ENCODE assay signal across 8 cellular contexts in the genomic region with DNA sequence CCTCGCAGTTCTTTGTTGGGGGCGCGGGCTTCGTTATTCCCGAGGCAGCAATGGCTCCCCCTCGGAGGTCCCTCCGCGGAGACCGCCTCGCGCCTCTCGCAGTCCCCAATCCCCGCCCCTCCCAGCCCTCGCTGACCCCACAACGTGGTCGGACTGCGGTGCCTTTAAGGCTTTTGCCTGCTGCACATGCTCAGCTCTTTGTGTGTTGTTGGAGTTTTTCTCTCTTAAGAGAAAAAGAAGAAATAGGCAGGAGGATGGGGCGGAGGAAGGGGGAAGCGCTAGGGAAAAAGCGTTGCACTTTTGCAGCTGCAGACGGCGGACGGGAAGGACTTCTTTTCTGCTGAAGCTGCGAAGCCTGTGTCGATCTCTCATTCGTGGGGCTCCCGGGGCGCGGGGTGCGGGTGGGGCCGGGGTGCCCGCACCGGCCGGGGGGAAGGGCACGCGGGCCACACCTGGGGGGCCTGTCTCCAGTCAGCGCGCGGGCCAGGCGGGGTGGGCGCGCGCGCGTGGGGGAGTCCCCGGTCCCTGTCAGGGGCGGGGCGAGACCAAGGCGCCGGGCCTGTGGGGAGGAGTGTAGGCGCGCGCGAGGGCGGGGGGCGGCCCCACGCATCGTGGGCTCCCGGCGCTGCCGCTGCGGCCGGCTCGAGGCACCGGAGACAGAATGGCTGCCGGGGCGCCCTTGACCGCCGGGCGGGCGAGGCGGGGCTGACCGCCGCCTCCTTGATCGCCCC. TPM values are rescaled to one million over a fixed set of nuclear protein-coding genes. Genes with fewer than 3 reads are reported as not detected.
DNase-seq lines count a peak whose midpoint lies in the region; ATAC-seq and TF ChIP-seq lines count a peak whose summit lies in the region.

No MANE protein-coding gene starts in this region.

- peak overlapping the region; percentile 95 for H2BK120ac ChIP-seq in mesenchymal stem cell (ENCODE audit: low read depth, low read length)

- H3K4me1 Mint-ChIP-seq in WTC11 = peaks cover 35% of the 10 kb centered on the region

- H3K27me3 ChIP-seq in HUES6 (ENCODE audit: control insufficient read depth, insufficient read depth, low read length) = peaks cover 27% of the 10 kb centered on the region
- no peaks in the 10 kb centered on the region for H3K27me3 ChIP-seq in endocrine pancreas (ENCODE audit: control insufficient read depth, insufficient read depth, low read length)
- H3K27me3 ChIP-seq in mesenchymal stem cell (ENCODE audit: control insufficient read depth in 1 of 2, insufficient read depth in 1 of 2, low read length in 2 of 2) = peaks cover 0 to 62% of the 10 kb centered on the region in 2 experiments
- peaks cover 0 to 9% of the 10 kb centered on the region in 2 donors for H3K27me3 ChIP-seq in tibial artery

- H3K36me3 Mint-ChIP-seq in WTC11 = peaks cover 3% of the 10 kb centered on the region; the same call in 1 of the 2 replicates

- peak overlapping the region; percentile 92 for H2BK5ac ChIP-seq in mesenchymal stem cell (ENCODE audit: low read depth, low read length, poor library complexity, severe bottlenecking)

- WGBS in mesenchymal stem cell = under 1% methylated on average over 35 of the region's 75 CpGs

- H3K4ac ChIP-seq in mesenchymal stem cell (ENCODE audit: low read depth in 1 of 2, low read length in 2 of 2) = peak overlapping the region; percentile 51 to 92

- H3K4me3 ChIP-seq in GM08714 (ENCODE audit: low read length) (peak overlapping the region; percentile 79), HUES6 (ENCODE audit: low read depth, low read length) (peak overlapping the region; percentile 95), endocrine pancreas (ENCODE audit: control insufficient read depth, insufficient read depth, low read length) (peak overlapping the region; percentile 75), mesenchymal stem cell (ENCODE audit: insufficient read depth in 1 of 2, low read depth in 1 of 2, low read length in 2 of 2) (peak overlapping the region; percentile 78 to 99), tibial artery (peak overlapping the region; percentile 62 to 77)

- intact Hi-C loops in tibial artery (cut with DNase I; ENCODE audit: low total_unique reads) = no loop called here

- H3K4me1 ChIP-seq in HUES6 (ENCODE audit: control insufficient read depth, insufficient read depth, low read length) = peaks cover 25% of the 10 kb centered on the region
- H3K4me1 ChIP-seq in endocrine pancreas (ENCODE audit: control insufficient read depth, insufficient read depth, low read length) = peaks cover 15% of the 10 kb centered on the region
- H3K4me1 ChIP-seq in mesenchymal stem cell (ENCODE audit: control insufficient read depth, insufficient read depth, low read depth, low read length) = no peaks in the 10 kb centered on the region
- H3K4me1 ChIP-seq in tibial artery = peaks cover 7 to 27% (median 10%) of the 10 kb centered on the region in 4 donors

- H3K4me2 ChIP-seq in mesenchymal stem cell (ENCODE audit: low read length, poor library complexity, severe bottlenecking) = peak overlapping the region; percentile 96

- peak overlapping the region; percentile 97 for H4K91ac ChIP-seq in mesenchymal stem cell (ENCODE audit: low read length)

- H3K18ac ChIP-seq in mesenchymal stem cell (ENCODE audit: low read depth in 1 of 2, low read length in 2 of 2) = peak overlapping the region; percentile 83 to 97

- peaks cover 24% of the 10 kb centered on the region for H3K27me3 Mint-ChIP-seq in WTC11 (ENCODE audit: low read depth)

- DNase-seq in WTC11 (ENCODE audit: low spot score) = peak; percentile 69
- DNase-seq in mesenchymal stem cell = peak; percentile 77
- no peak for DNase-seq in tibial artery
- DNase-seq in activated CD4-positive, CD25-positive, alpha-beta regulatory T cell treated with anti-CD3 and anti-CD28 coated beads, Interleukin-2, amount 50 U/mL, for 72 hours = no peak

- H2BK15ac ChIP-seq in mesenchymal stem cell (ENCODE audit: low read depth, poor library complexity, severe bottlenecking) = peak overlapping the region; percentile 98

- peaks cover 3% of the 10 kb centered on the region; the same call in 1 of the 2 replicates for H3K9me3 Mint-ChIP-seq in WTC11

- H2BK12ac ChIP-seq in mesenchymal stem cell (ENCODE audit: low read length in 2 of 2) = peak overlapping the region in 1 of 2 experiments; percentile 93

- ATAC-seq in GM21528 (IDR thresholded peaks at IDR 0.05; ENCODE audit: low FRiP score, unreplicated experiment) (peak; percentile 78), WTC11 (peak; percentile 43)

- peak overlapping the region; percentile 68; the same call in 1 of the 2 replicates for H3K27ac ChIP-seq in HUES6 (ENCODE audit: low read depth, low read length)
- H3K27ac ChIP-seq in mesenchymal stem cell (ENCODE audit: low read length, poor library complexity, severe bottlenecking) = peak overlapping the region; percentile 87
- peak overlapping the region; percentile 55 to 69 for H3K27ac ChIP-seq in tibial artery

- CTCF ChIA-PET in WTC11 (lab: Charles Lee) = interaction anchor here (0.6 to 1.8 kb wide), 4 partner anchors 31 to 216 kb away, joined by 3 to 10 read pairs (median 3); no protein-coding TSS in a partner anchor

- peaks cover 2% of the 10 kb centered on the region for H3K79me1 ChIP-seq in mesenchymal stem cell (replicated peaks; ENCODE audit: low read length, poor library complexity, severe bottlenecking)

- peak overlapping the region; percentile 95 for H3K9ac ChIP-seq in HUES6 (ENCODE audit: low read length)
- peak overlapping the region; percentile 84 for H3K9ac ChIP-seq in endocrine pancreas (ENCODE audit: control insufficient read depth, insufficient read depth, low read length)
- peak overlapping the region; percentile 54 for H3K9ac ChIP-seq in mesenchymal stem cell (ENCODE audit: low read length)

- no peak overlapping the region for H2AK5ac ChIP-seq in mesenchymal stem cell (ENCODE audit: low read length, severe bottlenecking)

- peak overlapping the region; percentile 71 to 74 for H3K14ac ChIP-seq in mesenchymal stem cell (ENCODE audit: low read length in 2 of 2)

- no peak overlapping the region for H3K27ac Mint-ChIP-seq in WTC11

- peak overlapping the region; percentile 76 for H2AFZ ChIP-seq in mesenchymal stem cell (ENCODE audit: low read depth, low read length)

- peak overlapping the region; percentile 94 for H4K8ac ChIP-seq in mesenchymal stem cell (ENCODE audit: low read length)

- H3K4me3 Mint-ChIP-seq in WTC11 = peak overlapping the region; percentile 84

- TF ChIP-seq CTCF in WTC11 (IDR thresholded peaks at IDR 0.05) (no peak), tibial artery (IDR thresholded peaks at IDR 0.05) (no peak)

- POLR2A ChIA-PET in WTC11 (lab: Charles Lee) = no interaction called here

- no peak overlapping the region for H3K23ac ChIP-seq in mesenchymal stem cell (ENCODE audit: low read length in 2 of 2)

- no peaks in the 10 kb centered on the region for H3K9me3 ChIP-seq in HUES6 (ENCODE audit: control insufficient read depth, insufficient read depth, low read depth, low read length)
- H3K9me3 ChIP-seq in endocrine pancreas (ENCODE audit: control insufficient read depth, low read length) = no peaks in the 10 kb centered on the region
- H3K9me3 ChIP-seq in mesenchymal stem cell (ENCODE audit: control insufficient read depth, low read length) = peaks cover 3% of the 10 kb centered on the region
- no peaks in the 10 kb centered on the region for H3K9me3 ChIP-seq in tibial artery

- H3K36me3 ChIP-seq in HUES6 (ENCODE audit: control insufficient read depth, insufficient read depth, low read length) = no peaks in the 10 kb centered on the region
- no peaks in the 10 kb centered on the region for H3K36me3 ChIP-seq in endocrine pancreas (ENCODE audit: control insufficient read depth, insufficient read depth, low read length)
- H3K36me3 ChIP-seq in mesenchymal stem cell (ENCODE audit: control insufficient read depth in 1 of 2, insufficient read depth in 2 of 2, low read depth in 1 of 2, low read length in 2 of 2) = no peaks in the 10 kb centered on the region
- no peaks in the 10 kb centered on the region for H3K36me3 ChIP-seq in tibial artery

TF ChIP-seq in WTC11, 78 proteins besides CTCF, POLR2A, EP300 and RAD21 (continues in another document):
- TF ChIP-seq MXD4 (CRISPR knock-in tag; IDR thresholded peaks at IDR 0.05; ENCODE audit: borderline replicate concordance) = no peak
- TF ChIP-seq, protein P1, sequence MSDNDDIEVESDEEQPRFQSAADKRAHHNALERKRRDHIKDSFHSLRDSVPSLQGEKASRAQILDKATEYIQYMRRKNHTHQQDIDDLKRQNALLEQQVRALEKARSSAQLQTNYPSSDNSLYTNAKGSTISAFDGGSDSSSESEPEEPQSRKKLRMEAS (CRISPR knock-in tag; IDR thresholded peaks at IDR 0.05) = peak; percentile 87; the same call in 1 of the 2 replicates
- 0 out of 2 replicates have a peak, but pooled peaks have one; percentile 29 for TF ChIP-seq ETV6 (CRISPR knock-in tag; IDR thresholded peaks at IDR 0.05)
- TF ChIP-seq, protein P2, sequence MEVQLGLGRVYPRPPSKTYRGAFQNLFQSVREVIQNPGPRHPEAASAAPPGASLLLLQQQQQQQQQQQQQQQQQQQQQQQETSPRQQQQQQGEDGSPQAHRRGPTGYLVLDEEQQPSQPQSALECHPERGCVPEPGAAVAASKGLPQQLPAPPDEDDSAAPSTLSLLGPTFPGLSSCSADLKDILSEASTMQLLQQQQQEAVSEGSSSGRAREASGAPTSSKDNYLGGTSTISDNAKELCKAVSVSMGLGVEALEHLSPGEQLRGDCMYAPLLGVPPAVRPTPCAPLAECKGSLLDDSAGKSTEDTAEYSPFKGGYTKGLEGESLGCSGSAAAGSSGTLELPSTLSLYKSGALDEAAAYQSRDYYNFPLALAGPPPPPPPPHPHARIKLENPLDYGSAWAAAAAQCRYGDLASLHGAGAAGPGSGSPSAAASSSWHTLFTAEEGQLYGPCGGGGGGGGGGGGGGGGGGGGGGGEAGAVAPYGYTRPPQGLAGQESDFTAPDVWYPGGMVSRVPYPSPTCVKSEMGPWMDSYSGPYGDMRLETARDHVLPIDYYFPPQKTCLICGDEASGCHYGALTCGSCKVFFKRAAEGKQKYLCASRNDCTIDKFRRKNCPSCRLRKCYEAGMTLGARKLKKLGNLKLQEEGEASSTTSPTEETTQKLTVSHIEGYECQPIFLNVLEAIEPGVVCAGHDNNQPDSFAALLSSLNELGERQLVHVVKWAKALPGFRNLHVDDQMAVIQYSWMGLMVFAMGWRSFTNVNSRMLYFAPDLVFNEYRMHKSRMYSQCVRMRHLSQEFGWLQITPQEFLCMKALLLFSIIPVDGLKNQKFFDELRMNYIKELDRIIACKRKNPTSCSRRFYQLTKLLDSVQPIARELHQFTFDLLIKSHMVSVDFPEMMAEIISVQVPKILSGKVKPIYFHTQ (CRISPR knock-in tag; IDR thresholded peaks at IDR 0.05) = no peak
- peak; percentile 78; the same call in 1 of the 2 replicates for TF ChIP-seq TEAD1 (CRISPR knock-in tag; IDR thresholded peaks at IDR 0.05)

RNA-seq across cellular contexts. Expression of gene ATRNL1, which starts 0.4 kb away (rescaled TPM):
- 25.0 to 28.7 TPM (median 26.7 TPM) in 3 replicates for total RNA-seq in WTC11 (2021)
- polyA plus RNA-seq in mesenchymal stem cell (2013, experiment 1 of 2) = 10.4 TPM
- 10.2 TPM for polyA plus RNA-seq in mesenchymal stem cell (2013, experiment 2 of 2)

Comparison
In these comparisons a context has a peak if more than half of its experiments do, and no peak if none do; other contexts are left out.
1. DNase-seq: peak in WTC11 (single experiment) and mesenchymal stem cell (single experiment); none in tibial artery (0 of 2) and activated CD4-positive, CD25-positive, alpha-beta regulatory T cell treated with anti-CD3 and anti-CD28 coated beads, Interleukin-2, amount 50 U/mL, for 72 hours (single experiment).
2. Peak in every context shown above with its lines, with median percentiles within 50 percentile points of each other: H3K4me3 ChIP-seq, H3K27ac ChIP-seq and H3K9ac ChIP-seq.